Comparison of ENCODE assay signal across 7 cellular contexts in the genomic region with DNA sequence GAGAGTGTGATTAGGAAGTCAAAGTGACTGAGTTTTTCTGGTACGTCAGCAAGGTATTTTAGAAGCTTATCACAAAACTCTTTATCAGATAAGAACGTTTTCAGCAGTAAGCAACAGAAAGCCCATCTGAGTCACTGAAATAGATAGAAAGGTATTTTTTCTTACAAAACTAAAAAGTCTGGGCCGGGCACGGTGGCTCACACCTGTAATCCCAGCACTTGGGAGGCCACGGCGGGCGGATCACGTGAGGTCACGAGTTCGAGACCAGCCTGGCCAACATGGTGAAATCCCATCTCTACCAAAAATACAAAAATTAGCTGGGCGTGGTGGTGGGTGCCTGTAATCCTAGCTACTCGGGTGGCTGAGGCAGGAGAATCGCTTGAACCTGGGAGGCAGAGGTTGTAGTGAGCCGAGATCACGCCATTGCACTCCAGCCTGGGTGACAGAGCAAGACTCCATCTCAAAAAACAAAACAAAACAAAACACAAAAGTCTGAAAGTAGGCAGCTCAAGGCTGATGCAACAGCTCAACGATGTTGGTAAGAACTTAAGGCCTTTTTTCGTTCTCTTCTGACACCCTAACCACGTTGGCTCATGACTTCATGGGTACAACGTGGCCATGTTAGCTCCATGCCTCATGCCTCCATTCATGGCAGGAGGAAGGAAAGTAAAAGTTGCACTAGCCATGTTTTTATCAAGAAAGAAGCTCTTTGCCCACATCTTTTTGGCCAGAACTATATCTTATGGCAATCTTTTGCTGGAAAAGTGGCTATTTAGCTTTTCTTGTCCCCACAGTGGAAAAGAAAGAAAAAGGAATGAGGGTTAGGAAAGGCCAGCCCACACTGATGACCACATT.
DNase-seq lines count a peak whose midpoint lies in the region; ATAC-seq and TF ChIP-seq lines count a peak whose summit lies in the region.
"Not testable (repeated sequence)": the region's sequence is repeated elsewhere in the genome, so short reads cannot be mapped to it uniquely, and the experiment has no call there.

No MANE protein-coding gene starts in this region.

- POLR2A ChIA-PET in activated CD4-positive, alpha-beta memory T cell treated with anti-CD3 and anti-CD28 coated beads, Interleukin-2, amount 10 ng/mL, durations not matched to agents 7 days and 5 days (lab: Charles Lee) = interaction anchor here (0.9 to 11.7 kb wide), 17 partner anchors 9 to 377 kb away, joined by 3 to 258 read pairs (median 11); partner anchors contain the start of gene BACH2

- H3K27me3 ChIP-seq in DND-41 (ENCODE audit: insufficient read depth, low read length, poor library complexity) = not testable (repeated sequence)

- peak overlapping the region; percentile 88 for H3K27ac Mint-ChIP-seq in T-helper 17 cell
- peak overlapping the region; percentile 89 for H3K27ac Mint-ChIP-seq in activated CD4-positive, alpha-beta memory T cell treated with anti-CD3 and anti-CD28 coated beads, Interleukin-2, amount 10 ng/mL, durations not matched to agents 7 days and 5 days
- H3K27ac Mint-ChIP-seq in activated T-helper 1 cell treated with anti-CD3 and anti-CD28 coated beads, Interleukin-12 subunit alpha, Interleukin-12 subunit beta, Interleukin-2, Interleukin-4 antibody, amounts not matched to agents 30 ng/mL and 10 ng/mL and 1 ng/mL, durations not matched to agents 14 hours and 24 hours and 36 hours = peak overlapping the region; percentile 93
- H3K27ac Mint-ChIP-seq in activated naive CD4-positive, alpha-beta T cell treated with anti-CD3 and anti-CD28 coated beads, Interleukin-2, amount 50 U/mL, for 72 hours = peak overlapping the region; percentile 96 to 98
- H3K27ac Mint-ChIP-seq in central memory CD8-positive, alpha-beta T cell (ENCODE audit: low read depth) = peak overlapping the region; percentile 83

- H4K20me1 ChIP-seq in DND-41 (ENCODE audit: insufficient read depth, low read length) = not testable (repeated sequence)

- not testable (repeated sequence) for H2AFZ ChIP-seq in DND-41 (ENCODE audit: low read depth, low read length)

- H3K27me3 Mint-ChIP-seq in T-helper 17 cell; activated CD4-positive, alpha-beta memory T cell treated with anti-CD3 and anti-CD28 coated beads, Interleukin-2, amount 10 ng/mL, durations not matched to agents 7 days and 5 days; activated T-helper 1 cell treated with anti-CD3 and anti-CD28 coated beads, Interleukin-12 subunit alpha, Interleukin-12 subunit beta, Interleukin-2, Interleukin-4 antibody, amounts not matched to agents 30 ng/mL and 10 ng/mL and 1 ng/mL, durations not matched to agents 14 hours and 24 hours and 36 hours (ENCODE audit: insufficient read depth); central memory CD8-positive, alpha-beta T cell: not testable (repeated sequence)

- H3K4me1 Mint-ChIP-seq in T-helper 17 cell = peaks cover 29% of the 10 kb centered on the region
- H3K4me1 Mint-ChIP-seq in activated CD4-positive, alpha-beta memory T cell treated with anti-CD3 and anti-CD28 coated beads, Interleukin-2, amount 10 ng/mL, durations not matched to agents 7 days and 5 days = peaks cover 62% of the 10 kb centered on the region
- peaks cover 52% of the 10 kb centered on the region for H3K4me1 Mint-ChIP-seq in activated T-helper 1 cell treated with anti-CD3 and anti-CD28 coated beads, Interleukin-12 subunit alpha, Interleukin-12 subunit beta, Interleukin-2, Interleukin-4 antibody, amounts not matched to agents 30 ng/mL and 10 ng/mL and 1 ng/mL, durations not matched to agents 14 hours and 24 hours and 36 hours (ENCODE audit: low read depth)
- H3K4me1 Mint-ChIP-seq in central memory CD8-positive, alpha-beta T cell = peaks cover 31% of the 10 kb centered on the region

- not testable (repeated sequence) for H3K9ac ChIP-seq in DND-41 (ENCODE audit: low read depth, low read length)

- H3K9me3 ChIP-seq in DND-41 (ENCODE audit: insufficient read depth, low read length, severe bottlenecking); T-helper 17 cell (ENCODE audit: control insufficient read depth, low read length, poor library complexity, severe bottlenecking): not testable (repeated sequence)

- peak; percentile 41 for DNase-seq in DND-41
- DNase-seq in T-helper 17 cell; activated T-helper 1 cell treated with anti-CD3 and anti-CD28 coated beads, Interleukin-12 subunit alpha, Interleukin-12 subunit beta, Interleukin-2, Interleukin-4 antibody, amounts not matched to agents 30 ng/mL and 10 ng/mL and 1 ng/mL, durations not matched to agents 14 hours and 24 hours and 36 hours (ENCODE audit: low spot score); activated naive CD4-positive, alpha-beta T cell treated with anti-CD3 and anti-CD28 coated beads, Interleukin-2, amount 50 U/mL, for 72 hours (ENCODE audit: low spot score in 2 of 2); central memory CD8-positive, alpha-beta T cell (ENCODE audit: low spot score in 2 of 2): not testable (repeated sequence)
- DNase-seq in activated CD4-positive, alpha-beta memory T cell treated with anti-CD3 and anti-CD28 coated beads, Interleukin-2, amount 10 ng/mL, durations not matched to agents 7 days and 5 days = peak; percentile 62
- peak; percentile 22 for DNase-seq in stimulated activated CD8-positive, alpha-beta memory T cell treated with anti-CD3 and anti-CD28 coated beads, Interleukin-12 subunit alpha, Interleukin-12 subunit beta, amount 100 ng/mL, for 1 hour (ENCODE audit: low read depth)

- H3K4me3 Mint-ChIP-seq in T-helper 17 cell = peak overlapping the region; percentile 9
- H3K4me3 Mint-ChIP-seq in activated CD4-positive, alpha-beta memory T cell treated with anti-CD3 and anti-CD28 coated beads, Interleukin-2, amount 10 ng/mL, durations not matched to agents 7 days and 5 days = peak overlapping the region; percentile 56
- peak overlapping the region; percentile 47 for H3K4me3 Mint-ChIP-seq in activated T-helper 1 cell treated with anti-CD3 and anti-CD28 coated beads, Interleukin-12 subunit alpha, Interleukin-12 subunit beta, Interleukin-2, Interleukin-4 antibody, amounts not matched to agents 30 ng/mL and 10 ng/mL and 1 ng/mL, durations not matched to agents 14 hours and 24 hours and 36 hours
- not testable (repeated sequence) for H3K4me3 Mint-ChIP-seq in central memory CD8-positive, alpha-beta T cell

- H3K27ac ChIP-seq in DND-41 (ENCODE audit: low read length) = peak overlapping the region; percentile 81

- H3K9me3 Mint-ChIP-seq in activated CD4-positive, alpha-beta memory T cell treated with anti-CD3 and anti-CD28 coated beads, Interleukin-2, amount 10 ng/mL, durations not matched to agents 7 days and 5 days; activated T-helper 1 cell treated with anti-CD3 and anti-CD28 coated beads, Interleukin-12 subunit alpha, Interleukin-12 subunit beta, Interleukin-2, Interleukin-4 antibody, amounts not matched to agents 30 ng/mL and 10 ng/mL and 1 ng/mL, durations not matched to agents 14 hours and 24 hours and 36 hours; activated naive CD4-positive, alpha-beta T cell treated with anti-CD3 and anti-CD28 coated beads, Interleukin-2, amount 50 U/mL, for 72 hours; central memory CD8-positive, alpha-beta T cell: not testable (repeated sequence)

- intact Hi-C loops in activated T-helper 1 cell treated with anti-CD3 and anti-CD28 coated beads, Interleukin-12 subunit alpha, Interleukin-12 subunit beta, Interleukin-2, Interleukin-4 antibody, amounts not matched to agents 30 ng/mL and 10 ng/mL and 1 ng/mL, durations not matched to agents 14 hours and 24 hours and 36 hours (cut with micrococcal nuclease) = not testable (repeated sequence)

- not testable (repeated sequence) for H3K4me3 ChIP-seq in DND-41 (ENCODE audit: low read depth in 1 of 2, low read length in 2 of 2)

- CTCF ChIA-PET in activated CD4-positive, alpha-beta memory T cell treated with anti-CD3 and anti-CD28 coated beads, Interleukin-2, amount 10 ng/mL, durations not matched to agents 7 days and 5 days (lab: Charles Lee) = interaction anchor here (0.6 to 10.5 kb wide), 16 partner anchors 9 to 517 kb away, joined by 3 to 83 read pairs (median 6); no protein-coding TSS in a partner anchor

- not testable (repeated sequence) for ATAC-seq in DND-41 (ENCODE audit: insufficient read depth, low read depth); T-helper 17 cell; central memory CD8-positive, alpha-beta T cell (replicated peaks; ENCODE audit: extremely low read depth, poor library complexity, severe bottlenecking)
- ATAC-seq in activated naive CD4-positive, alpha-beta T cell treated with anti-CD3 and anti-CD28 coated beads, Interleukin-2, amount 50 U/mL, for 72 hours = peak; percentile 7 to 9

- not testable (repeated sequence) for H3K36me3 ChIP-seq in DND-41 (ENCODE audit: insufficient read depth, low read length)

- not testable (repeated sequence) for H3K36me3 Mint-ChIP-seq in T-helper 17 cell (ENCODE audit: low read depth); activated CD4-positive, alpha-beta memory T cell treated with anti-CD3 and anti-CD28 coated beads, Interleukin-2, amount 10 ng/mL, durations not matched to agents 7 days and 5 days (ENCODE audit: low read depth); activated T-helper 1 cell treated with anti-CD3 and anti-CD28 coated beads, Interleukin-12 subunit alpha, Interleukin-12 subunit beta, Interleukin-2, Interleukin-4 antibody, amounts not matched to agents 30 ng/mL and 10 ng/mL and 1 ng/mL, durations not matched to agents 14 hours and 24 hours and 36 hours (ENCODE audit: low read depth); activated naive CD4-positive, alpha-beta T cell treated with anti-CD3 and anti-CD28 coated beads, Interleukin-2, amount 50 U/mL, for 72 hours; central memory CD8-positive, alpha-beta T cell (ENCODE audit: insufficient read depth)

- H3K4me1 ChIP-seq in DND-41 (ENCODE audit: insufficient read depth, low read length) = peaks cover 50% of the 10 kb centered on the region

- not testable (repeated sequence) for H3K79me2 ChIP-seq in DND-41 (ENCODE audit: insufficient read depth, low read length)

- not testable (repeated sequence) for TF ChIP-seq CTCF in DND-41 (IDR thresholded peaks at IDR 0.05; ENCODE audit: borderline replicate concordance, extremely low read depth, low read length, poor library complexity, severe bottlenecking)

- not testable (repeated sequence) for H3K4me2 ChIP-seq in DND-41 (ENCODE audit: insufficient read depth, low read length)
